Comparison of ENCODE assay signal across 9 cellular contexts in genomic region chr11:3835100-3835485, GRCh38. TPM values are rescaled to one million over a fixed set of nuclear protein-coding genes. Genes with fewer than 3 reads are reported as not detected.
A peak's percentile ranks its signal among the peaks of the same experiment; 100 is the strongest.
DNase-seq lines count a peak whose midpoint lies in the region; ATAC-seq and TF ChIP-seq lines count a peak whose summit lies in the region.
"Had no signal": no experiment of that assay in that cellular context is flagged by ENCODE, and none has a peak within 500 bp of the region (broad histone marks: within the 10 kb centered on the region; RNA-seq: fewer than 3 reads in every experiment).

No MANE protein-coding gene starts in this region.

- ATAC-seq in heart right ventricle (peak in 1 of 8 donors; percentile 6), Right ventricle myocardium inferior (no peak), upper lobe of right lung (peak; percentile 4), HG03565 (IDR thresholded peaks at IDR 0.05; ENCODE audit: unreplicated experiment) (no peak), GM21526 (IDR thresholded peaks at IDR 0.05; ENCODE audit: low FRiP score, unreplicated experiment) (no peak)

- peak overlapping the region; percentile 90 for H3K4me3 Mint-ChIP-seq in activated naive CD8-positive, alpha-beta T cell treated with anti-CD3 and anti-CD28 coated beads for 36 hours

- H3K27ac ChIP-seq in heart right ventricle (peak overlapping the region in 8 of 10 donors; percentile 8 to 100 (median 60)), layer of hippocampus (ENCODE audit: low read depth, low read length) (peak overlapping the region; percentile 54), upper lobe of right lung (peak overlapping the region; percentile 55)
- H3K27ac ChIP-seq: suprapubic skin had no signal

- H3K9me3 Mint-ChIP-seq in activated naive CD8-positive, alpha-beta T cell treated with anti-CD3 and anti-CD28 coated beads for 36 hours: peaks cover 2% of the 10 kb centered on the region

- H3K27me3 Mint-ChIP-seq in activated naive CD8-positive, alpha-beta T cell treated with anti-CD3 and anti-CD28 coated beads for 36 hours: no peaks in the 10 kb centered on the region

- intact Hi-C loops in heart right ventricle (cut with DNase I) (loop anchor here in 2 of 10 donors (5.0 kb wide), 2 partner anchors 38 to 378 kb away; partner anchors contain the start of gene NUP98 (in 1 of the 2)), Right ventricle myocardium inferior (cut with DNase I) (no loop called here), upper lobe of right lung (cut with DNase I) (no loop called here)

- peaks cover 76% of the 10 kb centered on the region for H3K4me1 Mint-ChIP-seq in activated naive CD8-positive, alpha-beta T cell treated with anti-CD3 and anti-CD28 coated beads for 36 hours

- peak overlapping the region; percentile 81 for H3K27ac Mint-ChIP-seq in activated naive CD8-positive, alpha-beta T cell treated with anti-CD3 and anti-CD28 coated beads for 36 hours

- H3K9me3 ChIP-seq in heart right ventricle (no peaks in the 10 kb centered on the region), upper lobe of right lung (no peaks in the 10 kb centered on the region)
- H3K9me3 ChIP-seq: suprapubic skin had no signal

- peaks cover 82% of the 10 kb centered on the region for H3K36me3 Mint-ChIP-seq in activated naive CD8-positive, alpha-beta T cell treated with anti-CD3 and anti-CD28 coated beads for 36 hours

- H3K36me3 ChIP-seq in heart right ventricle: peaks cover 0 to 38% (median 0%) of the 10 kb centered on the region in 9 donors
- H3K36me3 ChIP-seq in upper lobe of right lung: peaks cover 7% of the 10 kb centered on the region

- H3K4me1 ChIP-seq in heart right ventricle (peaks cover 34 to 100% (median 80%) of the 10 kb centered on the region in 9 donors), upper lobe of right lung (peaks cover 89% of the 10 kb centered on the region)

- 61 to 70% methylated on average over 3 of the region's 3 CpGs for WGBS in heart right ventricle, 2 donors

- no peak for TF ChIP-seq CTCF in heart right ventricle (IDR thresholded peaks at IDR 0.05)
- no peak for TF ChIP-seq CTCF in upper lobe of right lung (IDR thresholded peaks at IDR 0.05)

- H3K4me3 ChIP-seq in heart right ventricle: peak overlapping the region in 1 of 10 donors; percentile 97
- H3K4me3 ChIP-seq in upper lobe of right lung: no peak overlapping the region
- H3K4me3 ChIP-seq: suprapubic skin had no signal

- H3K27me3 ChIP-seq in heart right ventricle (no peaks in the 10 kb centered on the region), layer of hippocampus (ENCODE audit: control insufficient read depth, insufficient read depth, low read length) (no peaks in the 10 kb centered on the region), upper lobe of right lung (no peaks in the 10 kb centered on the region)
- H3K27me3 ChIP-seq: suprapubic skin had no signal

- no peak for DNase-seq in heart right ventricle
- DNase-seq in Right ventricle myocardium inferior (ENCODE audit: missing footprints): no peak
- no peak for DNase-seq in activated naive CD8-positive, alpha-beta T cell treated with anti-CD3 and anti-CD28 coated beads for 36 hours
- DNase-seq in upper lobe of right lung: no peak
- DNase-seq in GM19240 (ENCODE audit: insufficient read length, low spot score): no peak

RNA-seq across cellular contexts. Expression of gene RHOG, which starts 5.7 kb away (rescaled TPM):
- total RNA-seq in heart right ventricle (10 to 100 TPM; 15.3 to 46.9 (median 20.3) TPM), Right ventricle myocardium inferior (25.6 TPM), upper lobe of right lung (65.6 TPM)
- 10 to 100 TPM; 19.3 to 55.7 TPM for polyA plus RNA-seq in heart right ventricle
- 100 to 1,000 TPM; 183 to 190 TPM for total RNA-seq in activated naive CD8-positive, alpha-beta T cell treated with anti-CD3 and anti-CD28 coated beads for 36 hours

RNA-seq across cellular contexts. Expression of gene STIM1, which starts 20.4 kb away (rescaled TPM):
- total RNA-seq in heart right ventricle: 10 to 100 TPM; 25.8 to 55.7 (median 39.9) TPM
- 10 to 100 TPM; 11.9 to 37.6 TPM for polyA plus RNA-seq in heart right ventricle
- total RNA-seq in Right ventricle myocardium inferior: 28.9 TPM
- total RNA-seq in activated naive CD8-positive, alpha-beta T cell treated with anti-CD3 and anti-CD28 coated beads for 36 hours: 10 to 100 TPM; 49.4 to 55.4 TPM
- 60.7 TPM for total RNA-seq in upper lobe of right lung

RNA-seq across cellular contexts. Expression of gene PGAP2, which starts 26.7 kb away (rescaled TPM):
- total RNA-seq in heart right ventricle: 10 to 100 TPM; 17.2 to 29.8 (median 20.9) TPM
- 10 to 100 TPM; 12.7 to 25.9 TPM for polyA plus RNA-seq in heart right ventricle
- 26.6 TPM for total RNA-seq in Right ventricle myocardium inferior
- total RNA-seq in activated naive CD8-positive, alpha-beta T cell treated with anti-CD3 and anti-CD28 coated beads for 36 hours: 10 to 100 TPM; 35.4 to 35.6 TPM
- 25.0 TPM for total RNA-seq in upper lobe of right lung

RNA-seq across cellular contexts. Expression of gene NUP98, which starts 37.7 kb away (rescaled TPM):
- total RNA-seq in heart right ventricle: 10 to 100 TPM; 34.8 to 65.5 (median 48.1) TPM
- polyA plus RNA-seq in heart right ventricle: 10 to 100 TPM; 11.1 to 21.5 TPM
- 40.4 TPM for total RNA-seq in Right ventricle myocardium inferior
- 100 to 1,000 TPM in 1 of 2 experiments, 10 to 100 TPM in 1; 98.1 to 115 TPM for total RNA-seq in activated naive CD8-positive, alpha-beta T cell treated with anti-CD3 and anti-CD28 coated beads for 36 hours
- total RNA-seq in upper lobe of right lung: 80.5 TPM
